Comparison of ENCODE assay signal across 29 cellular contexts in genomic region chr13:33176526-33176925, GRCh38.
"Had no signal": no experiment of that assay in that cellular context is flagged by ENCODE, and none has a peak within 500 bp of the region (broad histone marks: within the 10 kb centered on the region; RNA-seq: fewer than 3 reads in every experiment).

No MANE protein-coding gene starts in this region.

- DNase-seq: activated CD4-positive, alpha-beta T cell treated with anti-CD3 and anti-CD28 coated beads for 48 hours; activated CD4-positive, alpha-beta T cell treated with anti-CD3 and anti-CD28 coated beads, Interleukin-2, amount 50 U/mL, for 48 hours; activated CD8-positive, alpha-beta memory T cell treated with anti-CD3 and anti-CD28 coated beads for 24 hours; activated effector memory CD4-positive, alpha-beta T cell treated with Interleukin-2 at 50 U/mL for 16 hours; activated naive CD4-positive, alpha-beta T cell treated with Interleukin-2 at 50 U/mL for 16 hours; adrenal gland; aorta; cerebellar nuclear complex; dorsolateral prefrontal cortex; effector memory CD4-positive, alpha-beta T cell; foreskin keratinocyte; heart left ventricle; hypothalamus; left ventricle myocardium inferior; mesendoderm; natural killer cell; occipital lobe; posterior cingulate gyrus; right cardiac atrium; stimulated activated CD4-positive, alpha-beta T cell treated with anti-CD3 and anti-CD28 coated beads, Interleukin-12 subunit alpha, Interleukin-12 subunit beta, amount 100 ng/mL, for 4 hours; stimulated activated CD4-positive, alpha-beta T cell treated with anti-CD3 and anti-CD28 coated beads, Interleukin-4, amount 100 ng/mL, for 1 hour; stimulated activated naive CD8-positive, alpha-beta T cell treated with anti-CD3 and anti-CD28 coated beads, Interleukin-15, Interleukin-2, amounts not matched to agents 100 U/mL and 50 U/mL, for 24 hours; uterus had no signal

- H3K9me3 ChIP-seq: adrenal gland, heart left ventricle, left ventricle myocardium inferior, thoracic aorta, uterus had no signal

- H3K4me3 ChIP-seq: adrenal gland, cardiac muscle cell, coronary artery, heart left ventricle, left ventricle myocardium inferior, lung, neural progenitor cell, thoracic aorta, uterus had no signal

- H3K27me3 ChIP-seq: adrenal gland, cardiac muscle cell, dorsolateral prefrontal cortex, foreskin keratinocyte, heart left ventricle, uterus had no signal

- H3K4me1 ChIP-seq: neural progenitor cell, uterus had no signal

- H3K36me3 ChIP-seq: adrenal gland, cardiac muscle cell, neural progenitor cell, thoracic aorta, uterus had no signal

- H3K27ac ChIP-seq: cardiac muscle cell, coronary artery, foreskin keratinocyte, neural progenitor cell, thoracic aorta, VCaP had no signal

- ATAC-seq: foreskin keratinocyte; heart left ventricle; natural killer cell; right cardiac atrium; stimulated activated naive CD8-positive, alpha-beta T cell treated with anti-CD3 and anti-CD28 coated beads, Interleukin-15, Interleukin-2, amounts not matched to agents 100 U/mL and 50 U/mL, for 24 hours had no signal
